In the genomic region with DNA sequence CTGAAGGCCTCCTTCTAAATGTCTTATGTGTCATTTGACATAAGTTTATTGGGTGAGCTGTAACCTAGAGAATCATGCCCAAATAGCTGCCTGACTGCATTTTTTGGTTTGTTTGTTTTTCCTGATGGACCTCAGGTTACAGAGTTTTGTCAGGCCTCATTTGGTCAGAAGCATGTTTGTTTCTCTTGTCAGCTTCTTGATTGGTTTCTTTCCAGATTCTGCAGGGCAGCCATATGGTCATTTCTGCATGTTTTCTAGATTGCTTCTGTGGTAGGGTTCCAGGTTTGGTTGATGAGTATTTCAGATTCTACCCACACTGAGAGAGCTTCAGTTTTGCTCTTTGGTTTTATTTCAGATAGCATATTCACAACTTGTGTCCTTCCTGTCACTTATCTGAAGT, we compare ENCODE assay signal across 11 cellular contexts. TPM values are rescaled to one million over a fixed set of nuclear protein-coding genes. Genes with fewer than 3 reads are reported as not detected.
A peak's percentile ranks its signal among the peaks of the same experiment; 100 is the strongest.
DNase-seq lines count a peak whose midpoint lies in the region; ATAC-seq lines count a peak whose summit lies in the region.
"Had no signal": no experiment of that assay in that cellular context is flagged by ENCODE, and none has a peak within 500 bp of the region (broad histone marks: within the 10 kb centered on the region; RNA-seq: fewer than 3 reads in every experiment).

No MANE protein-coding gene starts in this region.

- H3K9me3 ChIP-seq in endocrine pancreas (ENCODE audit: control insufficient read depth, low read length) (peaks cover 2% of the 10 kb centered on the region), thymus (ENCODE audit: control insufficient read depth) (no peaks in the 10 kb centered on the region)

- peak overlapping the region; percentile 31 for H3K27ac ChIP-seq in thymus (ENCODE audit: low read depth)

- peak overlapping the region in 1 of 2 donors; percentile 58 for H3K4me3 Mint-ChIP-seq in activated T-cell treated with anti-CD3 and anti-CD28 coated beads, Interleukin-2, amount 50 U/mL, for 72 hours

- H3K36me3 ChIP-seq in endocrine pancreas (ENCODE audit: control insufficient read depth, insufficient read depth, low read length) (no peaks in the 10 kb centered on the region), thymus (ENCODE audit: control insufficient read depth, insufficient read depth) (peaks cover 4% of the 10 kb centered on the region)

- H3K4me1 Mint-ChIP-seq in activated T-cell treated with anti-CD3 and anti-CD28 coated beads, Interleukin-2, amount 50 U/mL, for 72 hours (ENCODE audit: low read depth), result peaks cover 9% of the 10 kb centered on the region

- H3K4me1 ChIP-seq in endocrine pancreas (ENCODE audit: control insufficient read depth, insufficient read depth, low read length), result no peaks in the 10 kb centered on the region
- H3K4me1 ChIP-seq in thymus (ENCODE audit: control insufficient read depth, insufficient read depth, low read length), result no peaks in the 10 kb centered on the region

- ATAC-seq in activated T-cell treated with anti-CD3 and anti-CD28 coated beads, Interleukin-2, amount 50 U/mL, for 72 hours (replicated peaks in 1 of 2), result peak in 1 of 2 donors; percentile 59

- H3K27me3 Mint-ChIP-seq in activated T-cell treated with anti-CD3 and anti-CD28 coated beads, Interleukin-2, amount 50 U/mL, for 72 hours (ENCODE audit: low read depth), result no peaks in the 10 kb centered on the region

- no peak overlapping the region for H3K9ac ChIP-seq in endocrine pancreas (ENCODE audit: control insufficient read depth, insufficient read depth, low read length)

- H3K27ac Mint-ChIP-seq in activated T-cell treated with anti-CD3 and anti-CD28 coated beads, Interleukin-2, amount 50 U/mL, for 72 hours, result peak overlapping the region; percentile 44

- H3K27me3 ChIP-seq in endocrine pancreas (ENCODE audit: control insufficient read depth, insufficient read depth, low read length) (no peaks in the 10 kb centered on the region), thymus (ENCODE audit: control insufficient read depth, insufficient read depth) (no peaks in the 10 kb centered on the region)

- H3K4me3 ChIP-seq in endocrine pancreas (ENCODE audit: control insufficient read depth, insufficient read depth, low read length) (peak overlapping the region; percentile 29), thymus (ENCODE audit: low read length) (no peak overlapping the region)

- no peak for DNase-seq in activated T-cell treated with anti-CD3 and anti-CD28 coated beads, Interleukin-2, amount 50 U/mL, for 72 hours
- no peak for DNase-seq in activated T-cell treated with anti-CD3 and anti-CD28 coated beads, Interleukin-2, amount 50 U/mL, for 1 hour
- peak; percentile 14 for DNase-seq in LoVo (ENCODE audit: low spot score)
- DNase-seq in inferior parietal cortex (ENCODE audit: extremely low spot score), result no peak
- no peak for DNase-seq in NCI-H2227 treated with DMSO at 0.1 percent for 48 hours (lab: John Stamatoyannopoulos, UW)
- DNase-seq in NCI-H524 (lab: John Stamatoyannopoulos, UW), result no peak
- DNase-seq: Karpas-422; stimulated activated CD4-positive, alpha-beta T cell treated with anti-CD3 and anti-CD28 coated beads, Interleukin-4, amount 100 ng/mL, for 4 hours; T1000 had no signal

- H3K36me3 Mint-ChIP-seq in activated T-cell treated with anti-CD3 and anti-CD28 coated beads, Interleukin-2, amount 50 U/mL, for 72 hours (ENCODE audit: insufficient read depth in 2 of 2), result peaks cover 19 to 21% of the 10 kb centered on the region in 2 donors

- peaks cover 4 to 22% of the 10 kb centered on the region in 2 donors for H3K9me3 Mint-ChIP-seq in activated T-cell treated with anti-CD3 and anti-CD28 coated beads, Interleukin-2, amount 50 U/mL, for 72 hours

RNA-seq across cellular contexts. Expression of a gene that starts 28.0 kb away (rescaled TPM):
- 10 to 100 TPM; 25.3 to 26.1 TPM for total RNA-seq in activated T-cell treated with anti-CD3 and anti-CD28 coated beads, Interleukin-2, amount 50 U/mL, for 72 hours
- polyA plus RNA-seq in thymus, result 29.0 TPM
